In the genomic region with DNA sequence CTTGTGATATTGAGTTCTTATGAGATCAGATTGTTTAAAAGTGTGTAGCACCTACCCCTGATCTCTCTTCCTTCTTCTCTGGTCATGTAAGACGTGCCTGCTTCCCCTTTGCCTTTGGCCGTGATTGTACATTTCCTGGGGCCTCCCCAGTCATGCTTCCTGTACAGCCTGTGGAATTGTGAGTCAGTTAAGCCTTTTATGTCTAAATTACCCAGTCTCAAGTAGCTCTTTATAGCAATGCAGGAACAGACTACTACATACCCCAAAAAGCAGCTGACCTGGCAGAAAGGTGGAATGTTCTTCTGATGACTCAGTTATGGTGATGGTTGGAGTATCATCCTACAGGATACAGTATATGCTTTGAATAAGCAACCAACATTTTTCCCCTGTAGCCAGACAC, we compare ENCODE assay signal across 9 cellular contexts. TPM values are rescaled to one million over a fixed set of nuclear protein-coding genes. Genes with fewer than 3 reads are reported as not detected.
DNase-seq lines count a peak whose midpoint lies in the region; TF ChIP-seq lines count a peak whose summit lies in the region.
"Had no signal": no experiment of that assay in that cellular context is flagged by ENCODE, and none has a peak within 500 bp of the region (broad histone marks: within the 10 kb centered on the region; RNA-seq: fewer than 3 reads in every experiment).

No MANE protein-coding gene starts in this region.

- no peaks in the 10 kb centered on the region for H3K27me3 ChIP-seq in H9 (ENCODE audit: insufficient read depth, low read length)

- peaks cover 38% of the 10 kb centered on the region for H3K4me1 Mint-ChIP-seq in activated naive CD8-positive, alpha-beta T cell (ENCODE audit: low read depth)
- H3K4me1 Mint-ChIP-seq in H9: peaks cover 6% of the 10 kb centered on the region in 2 experiments

- no peak overlapping the region for H3K56ac ChIP-seq in H9 (ENCODE audit: insufficient read length, low read depth, low read length)

- no peak overlapping the region for H4K5ac ChIP-seq in H9 (ENCODE audit: insufficient read length, low read depth, low read length)

- no peak overlapping the region for H3K18ac ChIP-seq in H9 (ENCODE audit: insufficient read length, low read depth, low read length)

- no peak overlapping the region for H3K23ac ChIP-seq in H9 (ENCODE audit: insufficient read length, low read depth, low read length)

- no peak overlapping the region for H3K9ac ChIP-seq in H9 (ENCODE audit: extremely low read depth, insufficient read length, low read length)

- H4K20me1 ChIP-seq in H9 (ENCODE audit: control insufficient read depth, insufficient read depth, insufficient read length): no peaks in the 10 kb centered on the region

- H2BK120ac ChIP-seq in H9 (ENCODE audit: low read depth, low read length, poor library complexity, severe bottlenecking): no peak overlapping the region

- TF ChIP-seq CTCF in H9 (conservative IDR thresholded peaks at IDR 0.05): no peak

- no peak overlapping the region for H4K91ac ChIP-seq in H9 (ENCODE audit: insufficient read length, low read depth, low read length)

- no peak overlapping the region for H3K4ac ChIP-seq in H9 (ENCODE audit: low read depth, low read length)

- H3K79me2 ChIP-seq in H9 (ENCODE audit: insufficient read depth, low read length): no peaks in the 10 kb centered on the region

- WGBS in H9 (ENCODE audit: extremely low coverage, insufficient read length, low lambda C conversion rate): no CpG with 5 or more reads among the region's 2 CpGs

- H2BK5ac ChIP-seq in H9 (ENCODE audit: insufficient read length, low read length): no peak overlapping the region

- H2BK15ac ChIP-seq in H9 (ENCODE audit: low read depth, low read length): no peak overlapping the region

- H4K8ac ChIP-seq in H9 (replicated peaks; ENCODE audit: insufficient read length, low read depth, low read length): no peak overlapping the region

- H2BK20ac ChIP-seq in H9 (ENCODE audit: low read depth, low read length, poor library complexity, severe bottlenecking): no peak overlapping the region

- H3K4me3 Mint-ChIP-seq in activated naive CD8-positive, alpha-beta T cell: no peak overlapping the region
- H3K4me3 Mint-ChIP-seq in H9: no peak overlapping the region

- no peaks in the 10 kb centered on the region for H3K23me2 ChIP-seq in H9 (ENCODE audit: insufficient read length, low read depth, low read length, poor library complexity, severe bottlenecking)

- no peaks in the 10 kb centered on the region for H3K79me1 ChIP-seq in H9 (ENCODE audit: insufficient read depth, low read depth, low read length, poor library complexity, severe bottlenecking)

- no peak overlapping the region for H3K14ac ChIP-seq in H9 (ENCODE audit: insufficient read depth, low read length)

- H3T11ph ChIP-seq in H9 (ENCODE audit: low read length): no peak overlapping the region

- DNase-seq in AG08396 (ENCODE audit: low spot score) (peak; percentile 17), HPDE6-E6E7 (ENCODE audit: extremely low spot score) (peak; percentile 52), kidney glomerular epithelial cell (lab: John Stamatoyannopoulos, UW) (peak; percentile 47), DMS153 treated with DMSO at 0.1 percent for 48 hours (lab: John Stamatoyannopoulos, UW; ENCODE audit: unreplicated experiment) (no peak), H9 (no peak), NCI-H2107 treated with DMSO at 0.1 percent for 48 hours (lab: John Stamatoyannopoulos, UW; ENCODE audit: unreplicated experiment) (no peak)
- DNase-seq in activated effector memory CD4-positive, alpha-beta T cell treated with Interleukin-2 at 50 U/mL for 16 hours: no peak
- DNase-seq: NCI-H1105 had no signal

- no peaks in the 10 kb centered on the region for H3K9me3 ChIP-seq in H9 (ENCODE audit: control insufficient read depth, low read depth, low read length)

- no peak overlapping the region for H3K4me2 ChIP-seq in H9 (ENCODE audit: insufficient read depth, insufficient read length, low read length)

- no peaks in the 10 kb centered on the region for H3K4me1 ChIP-seq in H9 (ENCODE audit: insufficient read depth, low read length)

- no peak overlapping the region for H2BK12ac ChIP-seq in H9 (ENCODE audit: insufficient read length, low read depth, low read length)

- peak overlapping the region; percentile 64 for H3K27ac Mint-ChIP-seq in activated naive CD8-positive, alpha-beta T cell
- H3K27ac Mint-ChIP-seq in H9: no peak overlapping the region; a peak in 1 of 7 replicates

- H3K36me3 Mint-ChIP-seq in activated naive CD8-positive, alpha-beta T cell: peaks cover 5% of the 10 kb centered on the region
- no peaks in the 10 kb centered on the region for H3K36me3 Mint-ChIP-seq in H9 (ENCODE audit: insufficient read depth in 1 of 3, low read depth in 3 of 3)

- H3K27ac ChIP-seq in H9 (ENCODE audit: insufficient read length, low read depth, low read length): no peak overlapping the region

- H2AK5ac ChIP-seq in H9 (ENCODE audit: insufficient read length, low read length): no peak overlapping the region

- H3K27me3 Mint-ChIP-seq in activated naive CD8-positive, alpha-beta T cell: no peaks in the 10 kb centered on the region
- H3K27me3 Mint-ChIP-seq in H9 (ENCODE audit: low read depth): no peaks in the 10 kb centered on the region

- H2AFZ ChIP-seq in H9 (ENCODE audit: low read length): no peak overlapping the region

- H3K9me3 Mint-ChIP-seq in activated naive CD8-positive, alpha-beta T cell (ENCODE audit: low read depth): no peaks in the 10 kb centered on the region
- no peaks in the 10 kb centered on the region for H3K9me3 Mint-ChIP-seq in H9

RNA-seq across cellular contexts. Expression of a gene that starts 11.4 kb away (rescaled TPM):
- total RNA-seq in H9 (2021): 14.8 and 16.2 TPM in 2 replicates

Comparison
In these comparisons a context has a peak if more than half of its experiments do, and no peak if none do; other contexts are left out.
1. DNase-seq: peak in AG08396 (single experiment), HPDE6-E6E7 (single experiment) and kidney glomerular epithelial cell (single experiment); none in DMS153 treated with DMSO at 0.1 percent for 48 hours (single experiment), H9 (single experiment), activated effector memory CD4-positive, alpha-beta T cell treated with Interleukin-2 at 50 U/mL for 16 hours (single experiment) and NCI-H2107 treated with DMSO at 0.1 percent for 48 hours (single experiment).